ENCODE assay signal across 9 cellular contexts in the genomic region with DNA sequence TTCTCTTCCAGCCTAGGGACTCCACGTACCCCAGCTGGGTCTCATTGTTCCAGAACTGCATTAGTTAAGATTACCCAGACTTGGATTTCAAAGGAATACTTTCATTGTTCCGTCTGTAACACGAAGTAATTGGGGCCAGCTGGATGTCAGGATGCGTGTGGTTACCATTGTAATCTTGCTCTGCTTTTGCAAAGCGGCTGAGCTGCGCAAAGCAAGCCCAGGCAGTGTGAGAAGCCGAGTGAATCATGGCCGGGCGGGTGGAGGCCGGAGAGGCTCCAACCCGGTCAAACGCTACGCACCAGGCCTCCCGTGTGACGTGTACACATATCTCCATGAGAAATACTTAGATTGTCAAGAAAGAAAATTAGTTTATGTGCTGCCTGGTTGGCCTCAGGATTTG. TPM values are rescaled to one million over a fixed set of nuclear protein-coding genes. Genes with fewer than 3 reads are reported as not detected.
A peak's percentile ranks its signal among the peaks of the same experiment; 100 is the strongest.
DNase-seq lines count a peak whose midpoint lies in the region; ATAC-seq and TF ChIP-seq lines count a peak whose summit lies in the region.
"Had no signal": no experiment of that assay in that cellular context is flagged by ENCODE, and none has a peak within 500 bp of the region (broad histone marks: within the 10 kb centered on the region; RNA-seq: fewer than 3 reads in every experiment).

No MANE protein-coding gene starts in this region.

- H2AFZ ChIP-seq in ACC112 (ENCODE audit: low read length, unreplicated experiment): peak overlapping the region; percentile 86

- peaks cover 6% of the 10 kb centered on the region for H3K36me3 Mint-ChIP-seq in neural crest cell (ENCODE audit: low read depth)

- peak; percentile 75 for DNase-seq in RWPE2 (ENCODE audit: low spot score)
- peak; percentile 97 for DNase-seq in fibroblast of villous mesenchyme (ENCODE audit: low read depth)
- peak; percentile 10 for DNase-seq in neural crest cell (ENCODE audit: low read depth, low spot score)
- no peak for DNase-seq in kidney glomerular epithelial cell (lab: John Stamatoyannopoulos, UW)
- DNase-seq: foreskin melanocyte had no signal

- H3K9me3 ChIP-seq in RWPE2 (ENCODE audit: severe bottlenecking): no peaks in the 10 kb centered on the region

- H3K27me3 ChIP-seq in ACC112 (ENCODE audit: insufficient read depth, low read length) (no peaks in the 10 kb centered on the region), RWPE2 (ENCODE audit: insufficient read depth, poor library complexity, severe bottlenecking) (no peaks in the 10 kb centered on the region)

- H3K4me3 ChIP-seq in ACC112 (ENCODE audit: low read depth, low read length) (peak overlapping the region; percentile 27), RWPE2 (ENCODE audit: severe bottlenecking) (no peak overlapping the region), fibroblast of villous mesenchyme (ENCODE audit: low read depth, low read length) (no peak overlapping the region)

- H3K4me1 ChIP-seq in ACC112 (ENCODE audit: control insufficient read depth, insufficient read depth, low read length, unreplicated experiment) (peaks cover 26% of the 10 kb centered on the region), RWPE2 (ENCODE audit: insufficient read depth, poor library complexity, severe bottlenecking) (peaks cover 10% of the 10 kb centered on the region)

- peak overlapping the region; percentile 10 for H3K27ac Mint-ChIP-seq in neural crest cell (ENCODE audit: unreplicated experiment)

- H3K4me1 Mint-ChIP-seq in neural crest cell: peaks cover 22% of the 10 kb centered on the region

- H3K79me2 ChIP-seq in ACC112 (ENCODE audit: control insufficient read depth, insufficient read depth, low read length, unreplicated experiment): no peaks in the 10 kb centered on the region

- H3K36me3 ChIP-seq in ACC112 (ENCODE audit: insufficient read depth, low read length) (no peaks in the 10 kb centered on the region), RWPE2 (ENCODE audit: low read depth) (no peaks in the 10 kb centered on the region)

- TF ChIP-seq CTCF in RWPE2 (IDR thresholded peaks at IDR 0.05; ENCODE audit: poor library complexity, severe bottlenecking): no peak
- TF ChIP-seq CTCF in fibroblast of villous mesenchyme (IDR thresholded peaks at IDR 0.05; ENCODE audit: insufficient read depth, low read depth, low read length): no peak
- no peak for TF ChIP-seq CTCF in neural crest cell (conservative IDR thresholded peaks at IDR 0.05)

- no peaks in the 10 kb centered on the region for H3K27me3 Mint-ChIP-seq in neural crest cell (ENCODE audit: low read depth)

- H3K27ac ChIP-seq in ACC112 (ENCODE audit: low read depth, low read length): peak overlapping the region; percentile 70
- peak overlapping the region; percentile 25 for H3K27ac ChIP-seq in RWPE2 (ENCODE audit: poor library complexity, severe bottlenecking)

- no peak overlapping the region for H3K4me3 Mint-ChIP-seq in neural crest cell

- H3K9me3 Mint-ChIP-seq in neural crest cell: no peaks in the 10 kb centered on the region

- ATAC-seq in RWPE2 (ENCODE audit: low read depth) (peak; percentile 98), HG02885 (IDR thresholded peaks at IDR 0.05; ENCODE audit: poor library complexity, unreplicated experiment) (no peak), HG03196 (IDR thresholded peaks at IDR 0.05; ENCODE audit: unreplicated experiment) (no peak), GM18520 (IDR thresholded peaks at IDR 0.05; ENCODE audit: unreplicated experiment) (no peak)

RNA-seq across cellular contexts. Expression of gene LRRC17, which starts 21.0 kb away (rescaled TPM):
- total RNA-seq in fibroblast of villous mesenchyme (39.9 and 70.0 TPM in 2 replicates), neural crest cell (34.9 and 35.8 TPM in 2 replicates)
